ENCODE assay signal across 1 cellular context in the genomic region with DNA sequence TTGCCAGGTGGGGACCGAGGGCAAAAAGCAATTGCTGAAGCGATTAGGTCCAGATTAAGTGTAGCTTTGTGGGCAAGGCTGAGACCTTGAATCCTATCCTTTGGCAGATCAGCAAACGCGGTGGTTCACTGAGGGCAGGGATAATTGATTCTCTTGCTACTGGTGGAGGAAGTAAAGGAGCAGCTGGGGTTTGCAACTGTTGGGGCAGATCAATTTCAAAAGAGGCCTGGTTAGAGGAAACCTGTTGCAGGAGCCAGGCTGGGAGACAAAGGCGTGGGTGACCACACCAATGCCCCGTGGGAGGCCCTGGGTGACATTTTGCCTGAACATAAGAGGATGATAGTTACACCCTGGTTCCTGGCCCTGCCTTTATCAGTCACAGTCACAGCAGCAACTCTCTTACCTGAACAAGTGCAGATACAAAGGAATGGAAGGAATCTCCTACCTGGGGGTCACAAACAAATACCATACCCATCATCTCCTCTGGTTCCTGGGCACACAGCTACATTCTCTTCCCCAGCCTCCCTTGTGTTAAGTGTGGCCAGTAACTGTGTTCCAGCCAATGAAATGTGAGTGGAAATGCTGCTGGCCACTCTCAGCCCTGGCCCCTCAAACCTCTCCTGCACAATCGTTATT.
TF ChIP-seq lines count a peak whose summit lies in the region.

No MANE protein-coding gene starts in this region.

TF ChIP-seq in HepG2, 621 proteins besides CTCF, POLR2A, EP300 and RAD21:
- TF ChIP-seq ZNF260 (CRISPR knock-in tag; IDR thresholded peaks at IDR 0.05; ENCODE audit: borderline replicate concordance, low read depth), result no peak
- no peak for TF ChIP-seq ZNF432 (CRISPR knock-in tag; IDR thresholded peaks at IDR 0.05; ENCODE audit: borderline replicate concordance)
- TF ChIP-seq, protein P1, sequence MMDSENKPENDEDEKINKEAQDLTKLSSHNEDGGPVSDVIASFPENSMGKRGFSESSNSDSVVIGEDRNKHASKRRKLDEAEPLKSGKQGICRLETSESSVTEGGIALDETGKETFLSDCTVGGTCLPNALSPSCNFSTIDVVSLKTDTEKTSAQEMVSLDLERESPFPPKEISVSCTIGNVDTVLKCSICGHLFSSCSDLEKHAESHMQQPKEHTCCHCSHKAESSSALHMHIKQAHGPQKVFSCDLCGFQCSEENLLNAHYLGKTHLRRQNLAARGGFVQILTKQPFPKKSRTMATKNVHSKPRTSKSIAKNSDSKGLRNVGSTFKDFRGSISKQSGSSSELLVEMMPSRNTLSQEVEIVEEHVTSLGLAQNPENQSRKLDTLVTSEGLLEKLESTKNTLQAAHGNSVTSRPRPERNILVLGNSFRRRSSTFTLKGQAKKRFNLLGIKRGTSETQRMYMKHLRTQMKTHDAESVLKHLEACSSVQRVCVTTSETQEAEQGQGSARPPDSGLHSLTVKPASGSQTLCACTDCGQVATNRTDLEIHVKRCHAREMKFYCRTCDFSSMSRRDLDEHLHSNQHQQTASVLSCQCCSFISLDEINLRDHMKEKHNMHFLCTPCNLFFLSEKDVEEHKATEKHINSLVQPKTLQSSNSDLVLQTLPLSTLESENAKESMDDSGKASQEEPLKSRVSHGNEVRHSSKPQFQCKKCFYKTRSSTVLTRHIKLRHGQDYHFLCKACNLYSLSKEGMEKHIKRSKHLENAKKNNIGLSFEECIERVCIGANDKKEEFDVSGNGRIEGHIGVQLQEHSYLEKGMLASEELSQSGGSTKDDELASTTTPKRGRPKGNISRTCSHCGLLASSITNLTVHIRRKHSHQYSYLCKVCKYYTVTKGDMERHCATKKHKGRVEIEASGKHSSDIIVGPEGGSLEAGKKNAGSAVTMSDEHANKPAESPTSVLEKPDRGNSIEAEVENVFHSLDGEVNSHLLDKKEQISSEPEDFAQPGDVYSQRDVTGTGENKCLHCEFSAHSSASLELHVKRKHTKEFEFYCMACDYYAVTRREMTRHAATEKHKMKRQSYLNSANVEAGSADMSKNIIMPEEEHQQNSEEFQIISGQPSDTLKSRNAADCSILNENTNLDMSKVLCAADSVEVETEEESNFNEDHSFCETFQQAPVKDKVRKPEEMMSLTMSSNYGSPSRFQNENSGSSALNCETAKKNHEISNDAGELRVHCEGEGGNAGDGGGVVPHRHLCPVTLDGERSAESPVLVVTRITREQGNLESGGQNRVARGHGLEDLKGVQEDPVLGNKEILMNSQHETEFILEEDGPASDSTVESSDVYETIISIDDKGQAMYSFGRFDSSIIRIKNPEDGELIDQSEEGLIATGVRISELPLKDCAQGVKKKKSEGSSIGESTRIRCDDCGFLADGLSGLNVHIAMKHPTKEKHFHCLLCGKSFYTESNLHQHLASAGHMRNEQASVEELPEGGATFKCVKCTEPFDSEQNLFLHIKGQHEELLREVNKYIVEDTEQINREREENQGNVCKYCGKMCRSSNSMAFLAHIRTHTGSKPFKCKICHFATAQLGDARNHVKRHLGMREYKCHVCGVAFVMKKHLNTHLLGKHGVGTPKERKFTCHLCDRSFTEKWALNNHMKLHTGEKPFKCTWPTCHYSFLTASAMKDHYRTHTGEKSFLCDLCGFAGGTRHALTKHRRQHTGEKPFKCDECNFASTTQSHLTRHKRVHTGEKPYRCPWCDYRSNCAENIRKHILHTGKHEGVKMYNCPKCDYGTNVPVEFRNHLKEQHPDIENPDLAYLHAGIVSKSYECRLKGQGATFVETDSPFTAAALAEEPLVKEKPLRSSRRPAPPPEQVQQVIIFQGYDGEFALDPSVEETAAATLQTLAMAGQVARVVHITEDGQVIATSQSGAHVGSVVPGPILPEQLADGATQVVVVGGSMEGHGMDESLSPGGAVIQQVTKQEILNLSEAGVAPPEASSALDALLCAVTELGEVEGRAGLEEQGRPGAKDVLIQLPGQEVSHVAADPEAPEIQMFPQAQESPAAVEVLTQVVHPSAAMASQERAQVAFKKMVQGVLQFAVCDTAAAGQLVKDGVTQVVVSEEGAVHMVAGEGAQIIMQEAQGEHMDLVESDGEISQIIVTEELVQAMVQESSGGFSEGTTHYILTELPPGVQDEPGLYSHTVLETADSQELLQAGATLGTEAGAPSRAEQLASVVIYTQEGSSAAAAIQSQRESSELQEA (CRISPR knock-in tag; IDR thresholded peaks at IDR 0.05; ENCODE audit: not compliant biosample characterization), result no peak
- no peak for TF ChIP-seq ZNF101 (CRISPR knock-in tag; IDR thresholded peaks at IDR 0.05; ENCODE audit: borderline replicate concordance, low read depth)
